Comparison of ENCODE assay signal across 6 cellular contexts in the genomic region with DNA sequence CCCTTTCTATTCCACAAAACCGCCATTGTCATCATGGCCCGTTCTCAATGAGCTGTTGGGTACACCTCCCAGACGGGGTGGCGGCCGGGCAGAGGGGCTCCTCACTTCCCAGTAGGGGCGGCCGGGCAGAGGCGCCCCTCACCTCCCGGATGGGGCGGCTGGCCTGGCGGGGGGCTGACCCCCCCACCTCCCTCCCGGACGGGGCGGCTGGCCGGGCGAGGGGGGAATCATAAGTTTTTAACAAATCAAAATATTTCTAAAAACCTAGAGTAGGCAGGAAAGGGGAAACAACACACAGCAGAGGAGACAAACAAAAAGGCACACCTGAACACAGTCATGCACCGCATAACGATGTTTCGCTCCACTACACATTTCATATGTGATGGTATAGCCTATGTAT. TPM values are rescaled to one million over a fixed set of nuclear protein-coding genes. Genes with fewer than 3 reads are reported as not detected.
"Had no signal": no experiment of that assay in that cellular context is flagged by ENCODE, and none has a peak within 500 bp of the region (broad histone marks: within the 10 kb centered on the region; RNA-seq: fewer than 3 reads in every experiment).

No MANE protein-coding gene starts in this region.

RNA-seq across cellular contexts. Expression of a gene that starts 8.1 kb away (rescaled TPM):
- total RNA-seq: hepatocyte, lung microvascular endothelial cell, mammary epithelial cell, mesothelial cell of epicardium, myocyte had no signal

RNA-seq across cellular contexts. Expression of a gene that starts 27.9 kb away (rescaled TPM):
- total RNA-seq: hepatocyte, kidney epithelial cell, lung microvascular endothelial cell, mammary epithelial cell, mesothelial cell of epicardium, myocyte had no signal
